ENCODE assay signal across 1 cellular context in genomic region chr5:27472000-27472763, GRCh38.
TF ChIP-seq lines count a peak whose summit lies in the region.

No MANE protein-coding gene starts in this region.

TF ChIP-seq in HepG2, 621 proteins besides CTCF, POLR2A, EP300 and RAD21 (continued from another document and continues in another):
- 0 out of 2 replicates have a peak, but pooled peaks have one; percentile 31 for TF ChIP-seq ARNTL (CRISPR knock-in tag; IDR thresholded peaks at IDR 0.05)
- no peak for TF ChIP-seq ZBTB40 (IDR thresholded peaks at IDR 0.05)
- TF ChIP-seq ZBTB40 (CRISPR knock-in tag; IDR thresholded peaks at IDR 0.05), result 0 out of 2 replicates have a peak, but pooled peaks have one; percentile 30
- no peak for TF ChIP-seq HES4 (CRISPR knock-in tag; IDR thresholded peaks at IDR 0.05; ENCODE audit: borderline replicate concordance)
- TF ChIP-seq ISX (CRISPR knock-in tag; conservative IDR thresholded peaks at IDR 0.05), result no peak
- TF ChIP-seq ELK4 (CRISPR knock-in tag; IDR thresholded peaks at IDR 0.05; ENCODE audit: borderline replicate concordance), result no peak
- TF ChIP-seq ZNF784 (CRISPR knock-in tag; IDR thresholded peaks at IDR 0.05; ENCODE audit: borderline replicate concordance), result peak; percentile 41; the same call in 1 of the 2 replicates
- TF ChIP-seq LBX2 (CRISPR knock-in tag; IDR thresholded peaks at IDR 0.05; ENCODE audit: borderline replicate concordance), result no peak
- TF ChIP-seq ARNT2 (CRISPR knock-in tag; IDR thresholded peaks at IDR 0.05; ENCODE audit: low read depth), result 0 out of 2 replicates have a peak, but pooled peaks have one; percentile 45
- no peak for TF ChIP-seq KMT2B (CRISPR knock-in tag; IDR thresholded peaks at IDR 0.05)
- peak; percentile 34; the same call in 1 of the 2 replicates for TF ChIP-seq SIX1 (CRISPR knock-in tag; IDR thresholded peaks at IDR 0.05; ENCODE audit: borderline replicate concordance)
- TF ChIP-seq ZNF251 (CRISPR knock-in tag; IDR thresholded peaks at IDR 0.05), result no peak
- no peak for TF ChIP-seq SOX6 (IDR thresholded peaks at IDR 0.05)
- peak; percentile 61 for TF ChIP-seq SOX6 (CRISPR knock-in tag; IDR thresholded peaks at IDR 0.05)
- no peak for TF ChIP-seq CCAR2 (optimal IDR thresholded peaks at IDR 0.05; ENCODE audit: low read depth, low read length)
- TF ChIP-seq SMYD3 (CRISPR knock-in tag; IDR thresholded peaks at IDR 0.05), result 0 out of 2 replicates have a peak, but pooled peaks have one; percentile 35
- peak; percentile 74 for TF ChIP-seq FOXA3 (CRISPR knock-in tag; IDR thresholded peaks at IDR 0.05)
- peak; percentile 67 for TF ChIP-seq TARDBP (CRISPR knock-in tag; IDR thresholded peaks at IDR 0.05)
- peak; percentile 21; the same call in 1 of the 2 replicates for TF ChIP-seq ZNF143 (CRISPR knock-in tag; IDR thresholded peaks at IDR 0.05)
- TF ChIP-seq GATAD2A (CRISPR knock-in tag; IDR thresholded peaks at IDR 0.05), result peak; percentile 53
- TF ChIP-seq SP4 (CRISPR knock-in tag; IDR thresholded peaks at IDR 0.05), result 0 out of 2 replicates have a peak, but pooled peaks have one; percentile 18
- TF ChIP-seq ZSCAN31 (CRISPR knock-in tag; IDR thresholded peaks at IDR 0.05; ENCODE audit: low read depth), result peak; percentile 65; the same call in 1 of the 2 replicates
- 0 out of 2 replicates have a peak, but pooled peaks have one; percentile 71 for TF ChIP-seq ZC3H4 (CRISPR knock-in tag; IDR thresholded peaks at IDR 0.05; ENCODE audit: borderline replicate concordance)
- no peak for TF ChIP-seq ZUFSP (CRISPR knock-in tag; IDR thresholded peaks at IDR 0.05; ENCODE audit: borderline replicate concordance)
- peak; percentile 49; the same call in 1 of the 2 replicates for TF ChIP-seq FOXJ3 (CRISPR knock-in tag; IDR thresholded peaks at IDR 0.05; ENCODE audit: borderline replicate concordance)
- 0 out of 2 replicates have a peak, but pooled peaks have one; percentile 41 for TF ChIP-seq ZNF543 (CRISPR knock-in tag; IDR thresholded peaks at IDR 0.05)
- TF ChIP-seq ZBTB39 (CRISPR knock-in tag; IDR thresholded peaks at IDR 0.05), result no peak
- TF ChIP-seq MED1 (CRISPR knock-in tag; IDR thresholded peaks at IDR 0.05), result peak; percentile 84
- TF ChIP-seq ZNF33A (CRISPR knock-in tag; IDR thresholded peaks at IDR 0.05; ENCODE audit: borderline replicate concordance), result no peak
- TF ChIP-seq STAT6 (CRISPR knock-in tag; IDR thresholded peaks at IDR 0.05; ENCODE audit: borderline replicate concordance), result no peak
- no peak; the same call in 1 of the 2 replicates for TF ChIP-seq HBP1 (CRISPR knock-in tag; IDR thresholded peaks at IDR 0.05; ENCODE audit: low read depth)
- TF ChIP-seq ZNF17 (CRISPR knock-in tag; IDR thresholded peaks at IDR 0.05), result no peak
- 0 out of 2 replicates have a peak, but pooled peaks have one; percentile 34 for TF ChIP-seq KLF11 (CRISPR knock-in tag; IDR thresholded peaks at IDR 0.05)
- peak; percentile 91 for TF ChIP-seq DRAP1 (CRISPR knock-in tag; IDR thresholded peaks at IDR 0.05)
- 0 out of 2 replicates have a peak, but pooled peaks have one; percentile 9 for TF ChIP-seq ZNF256 (CRISPR knock-in tag; conservative IDR thresholded peaks at IDR 0.05)
- no peak for TF ChIP-seq KDM2A (CRISPR knock-in tag; IDR thresholded peaks at IDR 0.05; ENCODE audit: borderline replicate concordance, low read depth)
- no peak for TF ChIP-seq HHEX (CRISPR knock-in tag; IDR thresholded peaks at IDR 0.05)
- no peak for TF ChIP-seq ATF3 (CRISPR knock-in tag; IDR thresholded peaks at IDR 0.05)
- peak; percentile 76; the same call in 1 of the 2 replicates for TF ChIP-seq SIN3A (IDR thresholded peaks at IDR 0.05; ENCODE audit: borderline replicate concordance, low read depth, low read length)
- peak; percentile 53; the same call in 1 of the 2 replicates for TF ChIP-seq NR2F2 (IDR thresholded peaks at IDR 0.05; ENCODE audit: borderline replicate concordance, low read depth)
